In genomic region chr10:114869500-114869899, GRCh38 we compare ENCODE assay signal across 17 cellular contexts. TPM values are rescaled to one million over a fixed set of nuclear protein-coding genes. Genes with fewer than 3 reads are reported as not detected.
DNase-seq lines count a peak whose midpoint lies in the region; ATAC-seq and TF ChIP-seq lines count a peak whose summit lies in the region.
"Had no signal": no experiment of that assay in that cellular context is flagged by ENCODE, and none has a peak within 500 bp of the region (broad histone marks: within the 10 kb centered on the region; RNA-seq: fewer than 3 reads in every experiment).

No MANE protein-coding gene starts in this region.

- H3K27ac Mint-ChIP-seq in glutamatergic neuron (ENCODE audit: unreplicated experiment): no peak overlapping the region
- H3K27ac Mint-ChIP-seq: activated CD4-positive, alpha-beta T cell treated with anti-CD3 and anti-CD28 coated beads, Interleukin-2, amount 10 ng/mL, durations not matched to agents 24 days and 14 days; dendritic cell treated with granulocyte-macrophage colony-stimulating factor and Interleukin-4, amounts not matched to agents 40 ng/mL and 50 ng/mL, for 4 days; progenitor cell of endocrine pancreas had no signal

- no peaks in the 10 kb centered on the region for H3K9me2 ChIP-seq in neural cell (ENCODE audit: insufficient read depth, low read length)

- H3K79me2 ChIP-seq in neural cell (replicated peaks; ENCODE audit: insufficient read depth, low read length): no peaks in the 10 kb centered on the region

- H3K4me2 ChIP-seq in neural cell (ENCODE audit: low read length): no peak overlapping the region

- no peaks in the 10 kb centered on the region for H4K20me1 ChIP-seq in neural cell (ENCODE audit: insufficient read depth)

- H3K4me3 ChIP-seq in choroid plexus epithelial cell (ENCODE audit: low read depth, low read length) (no peak overlapping the region), neural cell (ENCODE audit: low read length) (no peak overlapping the region)
- H3K4me3 ChIP-seq: lower lobe of right lung, stomach had no signal

- no peak overlapping the region for H3K4me3 Mint-ChIP-seq in glutamatergic neuron (ENCODE audit: unreplicated experiment)
- H3K4me3 Mint-ChIP-seq: activated CD4-positive, alpha-beta T cell treated with anti-CD3 and anti-CD28 coated beads, Interleukin-2, amount 10 ng/mL, durations not matched to agents 24 days and 14 days; dendritic cell treated with granulocyte-macrophage colony-stimulating factor and Interleukin-4, amounts not matched to agents 40 ng/mL and 50 ng/mL, for 4 days had no signal

- H3F3A ChIP-seq in neural cell (ENCODE audit: insufficient read depth, low read length, poor library complexity, severe bottlenecking): no peaks in the 10 kb centered on the region

- no peak for TF ChIP-seq CTCF in choroid plexus epithelial cell (conservative IDR thresholded peaks at IDR 0.05; ENCODE audit: low read depth, low read length)
- TF ChIP-seq CTCF in neural cell (IDR thresholded peaks at IDR 0.05; ENCODE audit: poor library complexity, severe bottlenecking): no peak
- no peak for TF ChIP-seq CTCF in glutamatergic neuron (IDR thresholded peaks at IDR 0.05; ENCODE audit: partially characterized antibody, unreplicated experiment)

- no peaks in the 10 kb centered on the region for H3K9me3 ChIP-seq in neural cell (ENCODE audit: low read length)
- H3K9me3 ChIP-seq: lower lobe of right lung, stomach had no signal

- no peak for TF ChIP-seq EP300 in neural cell (conservative IDR thresholded peaks at IDR 0.05; ENCODE audit: poor library complexity, severe bottlenecking)

- H3K4me1 Mint-ChIP-seq in glutamatergic neuron (ENCODE audit: low read depth, unreplicated experiment): peaks cover 16% of the 10 kb centered on the region
- H3K4me1 Mint-ChIP-seq: activated CD4-positive, alpha-beta T cell treated with anti-CD3 and anti-CD28 coated beads, Interleukin-2, amount 10 ng/mL, durations not matched to agents 24 days and 14 days had no signal

- no peaks in the 10 kb centered on the region for H3K27me3 Mint-ChIP-seq in glutamatergic neuron (ENCODE audit: unreplicated experiment)
- H3K27me3 Mint-ChIP-seq: dendritic cell treated with granulocyte-macrophage colony-stimulating factor and Interleukin-4, amounts not matched to agents 40 ng/mL and 50 ng/mL, for 4 days; progenitor cell of endocrine pancreas had no signal

- DNase-seq in EH (ENCODE audit: low read depth): peak; percentile 85
- peak; percentile 26 for DNase-seq in NCI-H226
- DNase-seq in choroid plexus epithelial cell (ENCODE audit: low read depth): peak; percentile 92
- no peak for DNase-seq in glutamatergic neuron
- DNase-seq: activated CD4-positive, alpha-beta T cell treated with anti-CD3 and anti-CD28 coated beads, Interleukin-2, amount 10 ng/mL, durations not matched to agents 24 days and 14 days; activated effector memory CD4-positive, alpha-beta T cell treated with Interleukin-2 at 50 U/mL for 16 hours; hippocampal formation; lower lobe of right lung; NCI-H1694; stimulated activated CD4-positive, alpha-beta T cell treated with anti-CD3 and anti-CD28 coated beads, Interleukin-4, amount 100 ng/mL, for 1 hour; stomach had no signal

- H3K36me3 ChIP-seq in neural cell (ENCODE audit: insufficient read depth, low read length): no peaks in the 10 kb centered on the region

- peak overlapping the region; percentile 3 for H3K27ac ChIP-seq in neural cell (ENCODE audit: low read length)
- H3K27ac ChIP-seq: lower lobe of right lung, stomach had no signal

- no peaks in the 10 kb centered on the region for H3K27me3 ChIP-seq in neural cell (ENCODE audit: insufficient read depth, low read depth, low read length)
- H3K27me3 ChIP-seq: stomach had no signal

- no peaks in the 10 kb centered on the region for H3K9me3 Mint-ChIP-seq in glutamatergic neuron (ENCODE audit: unreplicated experiment)
- H3K9me3 Mint-ChIP-seq: activated CD4-positive, alpha-beta T cell treated with anti-CD3 and anti-CD28 coated beads, Interleukin-2, amount 10 ng/mL, durations not matched to agents 24 days and 14 days; dendritic cell treated with granulocyte-macrophage colony-stimulating factor and Interleukin-4, amounts not matched to agents 40 ng/mL and 50 ng/mL, for 4 days had no signal

- no peaks in the 10 kb centered on the region for H3K36me3 Mint-ChIP-seq in glutamatergic neuron (ENCODE audit: unreplicated experiment)

- no peak for ATAC-seq in HG03095 (IDR thresholded peaks at IDR 0.05; ENCODE audit: unreplicated experiment)
- no peak for ATAC-seq in HG03280 (IDR thresholded peaks at IDR 0.05; ENCODE audit: unreplicated experiment)
- no peak for ATAC-seq in HG02973 (IDR thresholded peaks at IDR 0.05; ENCODE audit: unreplicated experiment)
- ATAC-seq: lower lobe of right lung had no signal

- H2AFZ ChIP-seq in neural cell (ENCODE audit: low read depth, low read length): no peak overlapping the region

- H3K9ac ChIP-seq in neural cell (ENCODE audit: low read length): no peak overlapping the region

- no peak for TF ChIP-seq RAD21 in neural cell (conservative IDR thresholded peaks at IDR 0.05)

TF ChIP-seq in neural cell, 6 proteins besides CTCF, POLR2A, EP300 and RAD21:
- no peak for TF ChIP-seq EZH2 (IDR thresholded peaks at IDR 0.05; ENCODE audit: borderline replicate concordance, insufficient read depth, low read length, poor library complexity, severe bottlenecking)
- no peak for TF ChIP-seq SMC3 (conservative IDR thresholded peaks at IDR 0.05; ENCODE audit: poor library complexity)
- TF ChIP-seq TAF1 (IDR thresholded peaks at IDR 0.05; ENCODE audit: low read depth): no peak
- no peak for TF ChIP-seq MXI1 (conservative IDR thresholded peaks at IDR 0.05; ENCODE audit: poor library complexity, severe bottlenecking)
- TF ChIP-seq REST (IDR thresholded peaks at IDR 0.05; ENCODE audit: borderline replicate concordance): no peak
- TF ChIP-seq POLR2AphosphoS5 (IDR thresholded peaks at IDR 0.05): no peak

RNA-seq across cellular contexts. Expression of gene FHIP2A, which starts 47.9 kb away (rescaled TPM):
- 28.0 and 30.7 TPM in 2 replicates for polyA plus RNA-seq in neural cell
- 55.5 and 63.6 TPM in 2 replicates for polyA minus RNA-seq in neural cell
- 31.7 TPM for total RNA-seq in glutamatergic neuron (ENCODE audit: unreplicated experiment)
